ENCODE assay signal across 10 cellular contexts in genomic region chr20:4812641-4813075, GRCh38. TPM values are rescaled to one million over a fixed set of nuclear protein-coding genes. Genes with fewer than 3 reads are reported as not detected.
A peak's percentile ranks its signal among the peaks of the same experiment; 100 is the strongest.
DNase-seq lines count a peak whose midpoint lies in the region; ATAC-seq and TF ChIP-seq lines count a peak whose summit lies in the region.
"Had no signal": no experiment of that assay in that cellular context is flagged by ENCODE, and none has a peak within 500 bp of the region (broad histone marks: within the 10 kb centered on the region; RNA-seq: fewer than 3 reads in every experiment).

No MANE protein-coding gene starts in this region.

- H3K4me3 Mint-ChIP-seq in CD4-positive, CD25-positive, alpha-beta regulatory T cell, result peak overlapping the region; percentile 75 to 86 (median 84)
- peak overlapping the region; percentile 94 for H3K4me3 Mint-ChIP-seq in activated CD8-positive, alpha-beta T cell treated with anti-CD3 and anti-CD28 coated beads, Interleukin-2, amount 10 ng/mL, durations not matched to agents 7 days and 5 days
- no peak overlapping the region for H3K4me3 Mint-ChIP-seq in type B pancreatic cell

- DNase-seq in CD4-positive, CD25-positive, alpha-beta regulatory T cell, result peak in 1 of 3 donors; percentile 23
- DNase-seq in activated CD8-positive, alpha-beta T cell treated with anti-CD3 and anti-CD28 coated beads, Interleukin-2, amount 10 ng/mL, durations not matched to agents 7 days and 5 days, result peak; percentile 28
- DNase-seq in mesenteric fat pad (ENCODE audit: low spot score) (peak; percentile 71), NCI-H1105 treated with DMSO at 0.1 percent for 48 hours (lab: John Stamatoyannopoulos, UW) (no peak), NCI-H2029 (lab: John Stamatoyannopoulos, UW) (no peak), type B pancreatic cell (ENCODE audit: extremely low spot score, unreplicated experiment) (no peak), foreskin melanocyte (no peak)
- DNase-seq: NCI-H2081 had no signal

- no peaks in the 10 kb centered on the region for H3K9me3 Mint-ChIP-seq in CD4-positive, CD25-positive, alpha-beta regulatory T cell
- no peaks in the 10 kb centered on the region for H3K9me3 Mint-ChIP-seq in activated CD8-positive, alpha-beta T cell treated with anti-CD3 and anti-CD28 coated beads, Interleukin-2, amount 10 ng/mL, durations not matched to agents 7 days and 5 days (ENCODE audit: insufficient read depth)
- peaks cover 7% of the 10 kb centered on the region for H3K9me3 Mint-ChIP-seq in type B pancreatic cell

- peaks cover 11% of the 10 kb centered on the region for H3K36me3 Mint-ChIP-seq in CD4-positive, CD25-positive, alpha-beta regulatory T cell
- H3K36me3 Mint-ChIP-seq in activated CD8-positive, alpha-beta T cell treated with anti-CD3 and anti-CD28 coated beads, Interleukin-2, amount 10 ng/mL, durations not matched to agents 7 days and 5 days (ENCODE audit: low read depth), result peaks cover 72% of the 10 kb centered on the region
- H3K36me3 Mint-ChIP-seq in type B pancreatic cell, result peaks cover 3% of the 10 kb centered on the region

- peak overlapping the region; percentile 55 for H3K4me3 ChIP-seq in CD4-positive, CD25-positive, alpha-beta regulatory T cell (ENCODE audit: low read depth, low read length)

- CTCF ChIA-PET in activated CD8-positive, alpha-beta T cell treated with anti-CD3 and anti-CD28 coated beads, Interleukin-2, amount 10 ng/mL, durations not matched to agents 7 days and 5 days (lab: Charles Lee), result interaction anchor here (0.5 to 4.1 kb wide), 3 partner anchors 143 to 334 kb away, joined by 3 to 16 read pairs (median 3); no protein-coding TSS in a partner anchor

- H3K9me3 ChIP-seq in CD4-positive, CD25-positive, alpha-beta regulatory T cell (ENCODE audit: control insufficient read depth in 2 of 2, low read length in 2 of 2), result no peaks in the 10 kb centered on the region

- TF ChIP-seq CTCF in type B pancreatic cell (conservative IDR thresholded peaks at IDR 0.05), result no peak

- H3K27me3 ChIP-seq in CD4-positive, CD25-positive, alpha-beta regulatory T cell (ENCODE audit: control insufficient read depth, insufficient read depth, low read length), result no peaks in the 10 kb centered on the region

- H3K36me3 ChIP-seq in CD4-positive, CD25-positive, alpha-beta regulatory T cell (ENCODE audit: control insufficient read depth, insufficient read depth, low read length), result peaks cover 4% of the 10 kb centered on the region

- H3K4me1 Mint-ChIP-seq in CD4-positive, CD25-positive, alpha-beta regulatory T cell, result peaks cover 16 to 87% (median 59%) of the 10 kb centered on the region in 4 donors
- peaks cover 80% of the 10 kb centered on the region for H3K4me1 Mint-ChIP-seq in activated CD8-positive, alpha-beta T cell treated with anti-CD3 and anti-CD28 coated beads, Interleukin-2, amount 10 ng/mL, durations not matched to agents 7 days and 5 days (ENCODE audit: low read depth)
- peaks cover 31% of the 10 kb centered on the region for H3K4me1 Mint-ChIP-seq in type B pancreatic cell (ENCODE audit: unreplicated experiment)

- no peak for ATAC-seq in CD4-positive, CD25-positive, alpha-beta regulatory T cell (ENCODE audit: low read depth in 2 of 2)
- ATAC-seq in GM21576 (IDR thresholded peaks at IDR 0.05; ENCODE audit: unreplicated experiment), result peak; percentile 13
- no peak for ATAC-seq in activated CD8-positive, alpha-beta T cell treated with anti-CD3 and anti-CD28 coated beads, Interleukin-2, amount 10 ng/mL, durations not matched to agents 7 days and 5 days
- ATAC-seq: HCT116 had no signal

- no peaks in the 10 kb centered on the region for H3K27me3 Mint-ChIP-seq in CD4-positive, CD25-positive, alpha-beta regulatory T cell
- H3K27me3 Mint-ChIP-seq in activated CD8-positive, alpha-beta T cell treated with anti-CD3 and anti-CD28 coated beads, Interleukin-2, amount 10 ng/mL, durations not matched to agents 7 days and 5 days (ENCODE audit: low read depth), result no peaks in the 10 kb centered on the region
- peaks cover 4% of the 10 kb centered on the region for H3K27me3 Mint-ChIP-seq in type B pancreatic cell

- POLR2A ChIA-PET in activated CD8-positive, alpha-beta T cell treated with anti-CD3 and anti-CD28 coated beads, Interleukin-2, amount 10 ng/mL, durations not matched to agents 7 days and 5 days (lab: Charles Lee), result interaction anchor here (0.7 to 1.4 kb wide), 3 partner anchors 20 to 314 kb away, joined by 3 to 6 read pairs (median 4); partner anchors contain the start of genes CDS2 and PCNA

- peak overlapping the region; percentile 97 to 99 (median 98) for H3K27ac Mint-ChIP-seq in CD4-positive, CD25-positive, alpha-beta regulatory T cell
- peak overlapping the region; percentile 98 for H3K27ac Mint-ChIP-seq in activated CD8-positive, alpha-beta T cell treated with anti-CD3 and anti-CD28 coated beads, Interleukin-2, amount 10 ng/mL, durations not matched to agents 7 days and 5 days
- no peak overlapping the region for H3K27ac Mint-ChIP-seq in type B pancreatic cell

- H3K27ac ChIP-seq in CD4-positive, CD25-positive, alpha-beta regulatory T cell (ENCODE audit: insufficient read depth, low read length, poor library complexity, severe bottlenecking), result peak overlapping the region; percentile 96

- H3K4me1 ChIP-seq in CD4-positive, CD25-positive, alpha-beta regulatory T cell (ENCODE audit: control insufficient read depth, insufficient read depth, low read length, poor library complexity, severe bottlenecking), result peaks cover 70% of the 10 kb centered on the region

RNA-seq across cellular contexts. Expression of gene RASSF2, which starts 10.8 kb away (rescaled TPM):
- 33.9 TPM for total RNA-seq in CD4-positive, CD25-positive, alpha-beta regulatory T cell
- 10 to 100 TPM; 20.9 to 33.0 (median 29.1) TPM for polyA plus RNA-seq in CD4-positive, CD25-positive, alpha-beta regulatory T cell
- total RNA-seq in activated CD8-positive, alpha-beta T cell treated with anti-CD3 and anti-CD28 coated beads, Interleukin-2, amount 10 ng/mL, durations not matched to agents 7 days and 5 days, result 10 to 100 TPM; 57.7 to 58.4 TPM
- 29.7 TPM for total RNA-seq in mesenteric fat pad
- 11.7 and 37.9 TPM in 2 replicates for total RNA-seq in type B pancreatic cell (ENCODE audit: low replicate concordance)

Comparison
In these comparisons a context has a peak if more than half of its experiments do, and no peak if none do; other contexts are left out.
1. DNase-seq: peak in activated CD8-positive, alpha-beta T cell treated with anti-CD3 and anti-CD28 coated beads, Interleukin-2, amount 10 ng/mL, durations not matched to agents 7 days and 5 days (single experiment) and mesenteric fat pad (single experiment); none in NCI-H1105 treated with DMSO at 0.1 percent for 48 hours (single experiment), NCI-H2029 (single experiment), type B pancreatic cell (single experiment) and foreskin melanocyte (single experiment).